8 cellular contexts compared by ENCODE assay signal in genomic region chr19:46495789-46496099, GRCh38. TPM values are rescaled to one million over a fixed set of nuclear protein-coding genes. Genes with fewer than 3 reads are reported as not detected.
A peak's percentile ranks its signal among the peaks of the same experiment; 100 is the strongest.
DNase-seq lines count a peak whose midpoint lies in the region; ATAC-seq and TF ChIP-seq lines count a peak whose summit lies in the region.

TSS of gene PNMA8B (minus strand) at chr19:46495867. CDS start at chr19:46495465, 402 bp downstream.

- peaks cover 23% of the 10 kb centered on the region for H3K27me3 ChIP-seq in kidney epithelial cell (ENCODE audit: control insufficient read depth, insufficient read depth, low read length)

- H3K9me3 Mint-ChIP-seq in stimulated activated effector memory CD8-positive, alpha-beta T cell treated with anti-CD3 and anti-CD28 coated beads, Interleukin-12 subunit alpha, Interleukin-12 subunit beta, amount 100 ng/mL, for 72 hours, result no peaks in the 10 kb centered on the region

- peak within 1 kb of the TSS; percentile 85 for H3K27ac ChIP-seq in caudate nucleus (ENCODE audit: low read depth, low read length)

- H3K4me3 ChIP-seq in GM12865 (ENCODE audit: low read depth, low read length), result no peak within 1 kb of the TSS
- peak within 1 kb of the TSS; percentile 32 for H3K4me3 ChIP-seq in kidney epithelial cell (ENCODE audit: low read depth, low read length)

- ATAC-seq in stimulated activated effector memory CD8-positive, alpha-beta T cell treated with anti-CD3 and anti-CD28 coated beads, Interleukin-12 subunit alpha, Interleukin-12 subunit beta, amount 100 ng/mL, for 72 hours, result no peak
- ATAC-seq in HG02885 (IDR thresholded peaks at IDR 0.05; ENCODE audit: poor library complexity, unreplicated experiment), result no peak
- no peak for ATAC-seq in HG03565 (IDR thresholded peaks at IDR 0.05; ENCODE audit: unreplicated experiment)

- H3K27ac Mint-ChIP-seq in stimulated activated effector memory CD8-positive, alpha-beta T cell treated with anti-CD3 and anti-CD28 coated beads, Interleukin-12 subunit alpha, Interleukin-12 subunit beta, amount 100 ng/mL, for 72 hours, result no peak within 1 kb of the TSS

- TF ChIP-seq CTCF in GM12865 (IDR thresholded peaks at IDR 0.05; ENCODE audit: insufficient read depth, low read depth, low read length, missing control alignments) (no peak), kidney epithelial cell (IDR thresholded peaks at IDR 0.05; ENCODE audit: insufficient read depth, low read length, poor library complexity, severe bottlenecking) (no peak)

- no peaks in the 10 kb centered on the region for H3K36me3 ChIP-seq in kidney epithelial cell (ENCODE audit: control insufficient read depth, insufficient read depth, low read length)

- peaks cover 17% of the 10 kb centered on the region for H3K4me1 Mint-ChIP-seq in stimulated activated effector memory CD8-positive, alpha-beta T cell treated with anti-CD3 and anti-CD28 coated beads, Interleukin-12 subunit alpha, Interleukin-12 subunit beta, amount 100 ng/mL, for 72 hours

- H3K36me3 Mint-ChIP-seq in stimulated activated effector memory CD8-positive, alpha-beta T cell treated with anti-CD3 and anti-CD28 coated beads, Interleukin-12 subunit alpha, Interleukin-12 subunit beta, amount 100 ng/mL, for 72 hours, result peaks cover 5% of the 10 kb centered on the region

- peak; percentile 48 for DNase-seq in GM12865 (ENCODE audit: low read depth)
- DNase-seq in NCI-H774 (lab: John Stamatoyannopoulos, UW), result peak; percentile 57
- DNase-seq in caudate nucleus (lab: John Stamatoyannopoulos, UW), result peak in 58 of 61 donors; percentile 33 to 93 (median 80)
- no peak for DNase-seq in kidney epithelial cell (ENCODE audit: low read depth)
- DNase-seq in stimulated activated effector memory CD8-positive, alpha-beta T cell treated with anti-CD3 and anti-CD28 coated beads, Interleukin-12 subunit alpha, Interleukin-12 subunit beta, amount 100 ng/mL, for 72 hours (ENCODE audit: low spot score in 2 of 2), result no peak
- no peak for DNase-seq in ureter (ENCODE audit: low spot score)

- peak within 1 kb of the TSS; percentile 57 for H3K4me3 Mint-ChIP-seq in stimulated activated effector memory CD8-positive, alpha-beta T cell treated with anti-CD3 and anti-CD28 coated beads, Interleukin-12 subunit alpha, Interleukin-12 subunit beta, amount 100 ng/mL, for 72 hours

RNA-seq across cellular contexts. Expression of gene PNMA8B, which starts in this region (rescaled TPM):
- 1.8 and 2.1 TPM in 2 replicates for total RNA-seq in kidney epithelial cell
- total RNA-seq in ureter, result 1.1 TPM

Comparison
In these comparisons a context has a peak if more than half of its experiments do, and no peak if none do; other contexts are left out.
1. DNase-seq: peak in GM12865 (single experiment), NCI-H774 (single experiment) and caudate nucleus (58 of 61); none in kidney epithelial cell (single experiment), stimulated activated effector memory CD8-positive, alpha-beta T cell treated with anti-CD3 and anti-CD28 coated beads, Interleukin-12 subunit alpha, Interleukin-12 subunit beta, amount 100 ng/mL, for 72 hours (0 of 2) and ureter (single experiment).